Comparison of ENCODE assay signal across 27 cellular contexts in the genomic region with DNA sequence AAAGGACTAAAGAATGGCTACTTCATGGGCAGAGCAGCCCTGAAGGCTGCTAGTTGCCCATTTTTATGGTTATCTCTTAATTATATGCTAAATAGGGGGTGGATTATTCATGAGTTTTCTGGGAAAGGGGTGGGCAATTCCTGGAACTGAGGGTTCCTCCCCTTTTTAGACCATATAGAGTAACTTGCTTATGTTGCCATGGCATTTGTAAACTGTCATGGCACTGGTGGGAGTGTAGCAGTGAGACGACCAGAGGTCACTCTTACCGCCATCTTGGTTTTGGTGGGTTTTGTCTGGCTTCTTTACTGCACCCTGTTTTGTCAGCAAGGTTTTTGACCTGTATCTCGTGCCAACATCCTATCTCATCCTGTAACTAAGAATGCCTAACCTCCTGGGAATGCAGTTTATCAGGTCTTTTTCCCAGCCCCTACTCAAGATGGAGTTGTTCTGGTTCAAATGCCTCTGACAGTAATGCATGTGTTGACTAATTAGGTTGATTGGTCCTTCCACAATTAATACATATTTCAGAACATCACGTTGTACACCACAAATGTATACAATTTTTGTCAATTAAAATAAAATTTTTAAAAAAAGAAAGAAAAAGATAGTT.
"Had no signal": no experiment of that assay in that cellular context is flagged by ENCODE, and none has a peak within 500 bp of the region (broad histone marks: within the 10 kb centered on the region; RNA-seq: fewer than 3 reads in every experiment).

No MANE protein-coding gene starts in this region.

- H3K36me3 ChIP-seq: gastroesophageal sphincter, heart left ventricle, neural progenitor cell, prostate gland, right atrium auricular region, suprapubic skin, upper lobe of left lung had no signal

- H3K36me3 Mint-ChIP-seq: memory B cell, neural progenitor cell had no signal

- H3K4me3 Mint-ChIP-seq: effector memory CD8-positive, alpha-beta T cell; memory B cell; naive thymus-derived CD4-positive, alpha-beta T cell; nephron; neural progenitor cell; stimulated activated naive B cell treated with anti-CD40 and anti-IgM and Interleukin-4, amounts not matched to agents 10 μg/mL and 1 μg/mL and 100 μg/mL, for 72 hours; stimulated activated naive CD8-positive, alpha-beta T cell treated with anti-CD3 and anti-CD28 coated beads, Interleukin-15, Interleukin-2, amounts not matched to agents 100 ng/mL and 50 ng/mL, for 24 hours had no signal

- H3K27me3 ChIP-seq: gastroesophageal sphincter, heart left ventricle, hepatocyte, neural progenitor cell, right atrium auricular region, suprapubic skin, upper lobe of left lung had no signal

- DNase-seq: cerebellar nuclear complex; cortex of kidney; effector memory CD8-positive, alpha-beta T cell; foreskin fibroblast; heart left ventricle; kidney; midbrain; naive thymus-derived CD4-positive, alpha-beta T cell; nucleus accumbens; stimulated activated CD4-positive, alpha-beta T cell treated with anti-CD3 and anti-CD28 coated beads, Interleukin-2, amount 100 ng/mL, for 24 hours; stimulated activated naive B cell treated with anti-CD40 and anti-IgM and Interleukin-4, amounts not matched to agents 10 μg/mL and 1 μg/mL and 100 μg/mL, for 72 hours; upper lobe of left lung had no signal

- H3K4me1 Mint-ChIP-seq: memory B cell; naive thymus-derived CD4-positive, alpha-beta T cell; nephron; neural progenitor cell had no signal

- H2AFZ ChIP-seq: hepatocyte, neural progenitor cell had no signal

- H3K27me3 Mint-ChIP-seq: memory B cell; stimulated activated naive B cell treated with anti-CD40 and anti-IgM and Interleukin-4, amounts not matched to agents 10 μg/mL and 1 μg/mL and 100 μg/mL, for 72 hours had no signal

- H3K9ac ChIP-seq: neural progenitor cell had no signal

- H3K4me3 ChIP-seq: gastroesophageal sphincter, heart left ventricle, hepatocyte, lung, neural progenitor cell, prostate gland, right atrium auricular region, suprapubic skin, upper lobe of left lung had no signal

- ATAC-seq: effector memory CD8-positive, alpha-beta T cell; esophagus mucosa; gastroesophageal sphincter; heart left ventricle; left lobe of liver; naive thymus-derived CD4-positive, alpha-beta T cell; sciatic nerve; stimulated activated naive B cell treated with anti-CD40 and anti-IgM and Interleukin-4, amounts not matched to agents 10 μg/mL and 1 μg/mL and 100 μg/mL, for 72 hours had no signal

- H3K27ac ChIP-seq: epithelial cell of prostate, gastroesophageal sphincter, heart left ventricle, hepatocyte, neural progenitor cell, prostate gland, right atrium auricular region, suprapubic skin, upper lobe of left lung had no signal

- H3K9me3 Mint-ChIP-seq: effector memory CD8-positive, alpha-beta T cell; memory B cell; nephron; neural progenitor cell; stimulated activated naive B cell treated with anti-CD40 and anti-IgM and Interleukin-4, amounts not matched to agents 10 μg/mL and 1 μg/mL and 100 μg/mL, for 72 hours; stimulated activated naive CD8-positive, alpha-beta T cell treated with anti-CD3 and anti-CD28 coated beads, Interleukin-15, Interleukin-2, amounts not matched to agents 100 ng/mL and 50 ng/mL, for 24 hours had no signal

- H3K4me1 ChIP-seq: gastroesophageal sphincter, neural progenitor cell, prostate gland, right atrium auricular region, upper lobe of left lung had no signal

- H3K79me2 ChIP-seq: hepatocyte had no signal

- FAIRE-seq: kidney, urothelium cell line had no signal

- H3K27ac Mint-ChIP-seq: effector memory CD8-positive, alpha-beta T cell; memory B cell; naive thymus-derived CD4-positive, alpha-beta T cell; nephron; neural progenitor cell; stimulated activated naive B cell treated with anti-CD40 and anti-IgM and Interleukin-4, amounts not matched to agents 10 μg/mL and 1 μg/mL and 100 μg/mL, for 72 hours; stimulated activated naive CD8-positive, alpha-beta T cell treated with anti-CD3 and anti-CD28 coated beads, Interleukin-15, Interleukin-2, amounts not matched to agents 100 ng/mL and 50 ng/mL, for 24 hours had no signal

- H3K4me2 ChIP-seq: hepatocyte, neural progenitor cell had no signal

- H3K9me3 ChIP-seq: gastroesophageal sphincter, heart left ventricle, prostate gland, right atrium auricular region, suprapubic skin, upper lobe of left lung had no signal
